ENCODE assay signal across 30 cellular contexts in genomic region chr12:27057543-27057942, GRCh38. TPM values are rescaled to one million over a fixed set of nuclear protein-coding genes. Genes with fewer than 3 reads are reported as not detected.
DNase-seq lines count a peak whose midpoint lies in the region; ATAC-seq, FAIRE-seq and TF ChIP-seq lines count a peak whose summit lies in the region.
"Had no signal": no experiment of that assay in that cellular context is flagged by ENCODE, and none has a peak within 500 bp of the region (broad histone marks: within the 10 kb centered on the region; RNA-seq: fewer than 3 reads in every experiment).

No MANE protein-coding gene starts in this region.

- H3K27me3 ChIP-seq in bronchial epithelial cell (ENCODE audit: control insufficient read depth, insufficient read depth, low read length), result no peaks in the 10 kb centered on the region
- H3K27me3 ChIP-seq in trophoblast cell (ENCODE audit: insufficient read depth, low read length), result no peaks in the 10 kb centered on the region
- H3K27me3 ChIP-seq: BLaER1 treated with 17β-estradiol and CSF1 and Interleukin-3, amounts not matched to agents 10 nM and 100 nM had no signal

- DNase-seq in DMS53 treated with DMSO at 0.1 percent for 48 hours (lab: John Stamatoyannopoulos, UW; ENCODE audit: unreplicated experiment) (peak; percentile 22), NCI-H1048 (lab: John Stamatoyannopoulos, UW) (peak; percentile 47), bronchial epithelial cell (ENCODE audit: low read depth) (peak; percentile 68), trophoblast cell (peak; percentile 41 to 79), hypothalamus (lab: John Stamatoyannopoulos, UW) (no peak), HPDE6-E6E7 (ENCODE audit: extremely low spot score) (no peak)
- DNase-seq: AML-193; CD4-positive, alpha-beta T cell; COR-L47; DND-41; Karpas-422; NCI-H1417; NCI-H1694; NCI-H2107; NCI-H446 treated with DMSO at 0.1 percent for 48 hours; NCI-H526 treated with DMSO at 0.1 percent for 48 hours; SHP77; T-cell had no signal

- H3K4me3 ChIP-seq in bronchial epithelial cell (ENCODE audit: low read depth, low read length), result no peak overlapping the region
- H3K4me3 ChIP-seq in trophoblast cell (ENCODE audit: low read depth, low read length), result no peak overlapping the region
- H3K4me3 ChIP-seq: BLaER1 treated with 17β-estradiol and CSF1 and Interleukin-3, amounts not matched to agents 10 nM and 100 nM had no signal

- no peak overlapping the region for H4K8ac ChIP-seq in trophoblast cell (ENCODE audit: low read depth, low read length)

- no peaks in the 10 kb centered on the region for H3K4me1 ChIP-seq in trophoblast cell (ENCODE audit: control insufficient read depth in 1 of 2, insufficient read depth in 2 of 2, low read length in 2 of 2)
- H3K4me1 ChIP-seq: BLaER1 treated with 17β-estradiol and CSF1 and Interleukin-3, amounts not matched to agents 10 nM and 100 nM had no signal

- H3K4me2 ChIP-seq in trophoblast cell (ENCODE audit: low read length), result no peak overlapping the region
- H3K4me2 ChIP-seq: BLaER1 treated with 17β-estradiol and CSF1 and Interleukin-3, amounts not matched to agents 10 nM and 100 nM had no signal

- no peak overlapping the region for H2BK120ac ChIP-seq in trophoblast cell (ENCODE audit: insufficient read depth, low read length, poor library complexity)

- H3K9ac ChIP-seq in trophoblast cell (ENCODE audit: low read length), result no peak overlapping the region
- H3K9ac ChIP-seq: BLaER1 treated with 17β-estradiol and CSF1 and Interleukin-3, amounts not matched to agents 10 nM and 100 nM had no signal

- no peak overlapping the region for H2AFZ ChIP-seq in trophoblast cell (ENCODE audit: insufficient read depth, low read length, poor library complexity)

- H3K9me3 ChIP-seq in trophoblast cell (ENCODE audit: insufficient read depth, low read depth, low read length), result no peaks in the 10 kb centered on the region

- H3K18ac ChIP-seq in trophoblast cell (ENCODE audit: low read length), result no peak overlapping the region

- no peak for ATAC-seq in HG02610 (IDR thresholded peaks at IDR 0.05; ENCODE audit: unreplicated experiment)
- ATAC-seq: HCT116, HepG2, Panc1, T-cell had no signal

- no peak for FAIRE-seq in bronchial epithelial cell (lab: Jason Lieb, UNC)
- FAIRE-seq: A204.1, GM19239, HepG2 had no signal

- no peaks in the 10 kb centered on the region for H3K79me1 ChIP-seq in trophoblast cell (ENCODE audit: low read length)

- no peaks in the 10 kb centered on the region for H3K79me2 ChIP-seq in trophoblast cell (ENCODE audit: control insufficient read depth, insufficient read depth, low read length, poor library complexity)

- TF ChIP-seq CTCF in bronchial epithelial cell (IDR thresholded peaks at IDR 0.05; ENCODE audit: insufficient read depth, low read length, severe bottlenecking), result no peak

- H4K91ac ChIP-seq in trophoblast cell (ENCODE audit: low read depth, low read length), result no peak overlapping the region

- H4K12ac ChIP-seq in trophoblast cell (ENCODE audit: low read depth, low read length), result no peak overlapping the region

- H3K27ac ChIP-seq in trophoblast cell (ENCODE audit: low read depth, low read length), result no peak overlapping the region
- H3K27ac ChIP-seq: BLaER1 treated with 17β-estradiol and CSF1 and Interleukin-3, amounts not matched to agents 10 nM and 100 nM; RWPE1 had no signal

- WGBS in trophoblast cell (ENCODE audit: extremely low coverage, insufficient coverage, insufficient read length), result no CpG with 5 or more reads among the region's 3 CpGs

- no peak overlapping the region for H2BK5ac ChIP-seq in trophoblast cell (ENCODE audit: low read depth, low read length, poor library complexity)

- H3K23ac ChIP-seq in trophoblast cell (ENCODE audit: low read length), result no peak overlapping the region

- H2AK5ac ChIP-seq in trophoblast cell (ENCODE audit: low read length), result no peak overlapping the region

- no peak overlapping the region for H2BK12ac ChIP-seq in trophoblast cell (ENCODE audit: low read length)

- H3K4ac ChIP-seq in trophoblast cell (ENCODE audit: low read depth, low read length), result no peak overlapping the region

- H3K36me3 ChIP-seq in bronchial epithelial cell (ENCODE audit: control insufficient read depth, insufficient read depth, low read length) (no peaks in the 10 kb centered on the region), trophoblast cell (ENCODE audit: control insufficient read depth in 1 of 2, insufficient read depth in 2 of 2, low read length in 2 of 2) (no peaks in the 10 kb centered on the region)

- H3K14ac ChIP-seq in trophoblast cell (ENCODE audit: low read length), result no peak overlapping the region

RNA-seq across cellular contexts. Expression of gene C12orf71, which starts 24.8 kb away (rescaled TPM):
- not detected in 2 replicates for total RNA-seq in bronchial epithelial cell
- polyA plus RNA-seq in trophoblast cell (2013), result not detected in 2 replicates
- total RNA-seq: CD4-positive, alpha-beta T cell; H4; HepG2; HT1080; M059J; SK-MEL-5; T-cell had no signal
- polyA plus RNA-seq: HepG2 had no signal

RNA-seq across cellular contexts. Expression of gene MED21, which starts 35.2 kb away (rescaled TPM):
- 73.5 and 82.1 TPM in 2 replicates for total RNA-seq in bronchial epithelial cell
- polyA plus RNA-seq in trophoblast cell (2013), result 29.0 and 30.6 TPM in 2 replicates

RNA-seq across cellular contexts. Expression of gene TM7SF3, which starts 43.4 kb away (rescaled TPM):
- 397 and 426 TPM in 2 replicates for total RNA-seq in bronchial epithelial cell
- 29.0 and 34.9 TPM in 2 replicates for polyA plus RNA-seq in trophoblast cell (2013)

Comparison
In these comparisons a context has a peak if more than half of its experiments do, and no peak if none do; other contexts are left out.
1. DNase-seq: peak in DMS53 treated with DMSO at 0.1 percent for 48 hours (single experiment), NCI-H1048 (single experiment), bronchial epithelial cell (single experiment) and trophoblast cell (2 of 2); none in hypothalamus (0 of 51) and HPDE6-E6E7 (single experiment).